ENCODE assay signal across 13 cellular contexts in genomic region chr18:45104071-45104440, GRCh38.
A peak's percentile ranks its signal among the peaks of the same experiment; 100 is the strongest.
DNase-seq lines count a peak whose midpoint lies in the region; ATAC-seq and TF ChIP-seq lines count a peak whose summit lies in the region.
"Had no signal": no experiment of that assay in that cellular context is flagged by ENCODE, and none has a peak within 500 bp of the region (broad histone marks: within the 10 kb centered on the region; RNA-seq: fewer than 3 reads in every experiment).

No MANE protein-coding gene starts in this region.

- no peak for TF ChIP-seq POLR2A in Peyer's patch (IDR thresholded peaks at IDR 0.05)

- ATAC-seq in GM18870 (IDR thresholded peaks at IDR 0.05; ENCODE audit: unreplicated experiment) (peak; percentile 13), GM21723 (IDR thresholded peaks at IDR 0.05; ENCODE audit: unreplicated experiment) (peak; percentile 33), HG03159 (IDR thresholded peaks at IDR 0.05; ENCODE audit: unreplicated experiment) (peak; percentile 26), Right ventricle myocardium superior (ENCODE audit: poor library complexity) (no peak)

- H3K27me3 ChIP-seq in Peyer's patch: no peaks in the 10 kb centered on the region
- H3K27me3 ChIP-seq: breast epithelium had no signal

- H3K4me3 ChIP-seq in Peyer's patch: no peak overlapping the region
- H3K4me3 ChIP-seq: breast epithelium, skin epidermis had no signal

- TF ChIP-seq CTCF in Peyer's patch (IDR thresholded peaks at IDR 0.05): no peak

- H3K36me3 ChIP-seq in Peyer's patch: no peaks in the 10 kb centered on the region
- H3K36me3 ChIP-seq: breast epithelium had no signal

- intact Hi-C loops in Right ventricle myocardium superior (cut with DNase I): no loop called here

- DNase-seq in left kidney (ENCODE audit: low read depth, low spot score) (peak; percentile 6), NCI-H524 (lab: John Stamatoyannopoulos, UW) (no peak), NCI-H748 (lab: John Stamatoyannopoulos, UW; ENCODE audit: unreplicated experiment) (no peak), Peyer's patch (no peak), Right ventricle myocardium superior (no peak)
- DNase-seq: activated T-cell treated with anti-CD3 and anti-CD28 coated beads, Interleukin-2, amount 50 U/mL, for 48 hours; CD8-positive, alpha-beta memory T cell; NCI-H1436 treated with DMSO at 0.1 percent for 48 hours had no signal

- H3K27ac ChIP-seq in Peyer's patch: peak overlapping the region in 2 of 4 donors; percentile 66 to 79
- H3K27ac ChIP-seq: breast epithelium had no signal

- H3K4me1 ChIP-seq in Peyer's patch: peaks cover 0 to 27% (median 0%) of the 10 kb centered on the region in 4 donors
- H3K4me1 ChIP-seq: breast epithelium had no signal

- H3K9me3 ChIP-seq in Peyer's patch: no peaks in the 10 kb centered on the region
- H3K9me3 ChIP-seq: breast epithelium had no signal
